Comparison of ENCODE assay signal across 1 cellular context in genomic region chr10:118958984-118959916, GRCh38.
TF ChIP-seq lines count a peak whose summit lies in the region.

No MANE protein-coding gene starts in this region.

TF ChIP-seq in WTC11, 78 proteins besides CTCF, POLR2A, EP300 and RAD21 (continued from another document):
- TF ChIP-seq E2F5 (CRISPR knock-in tag; IDR thresholded peaks at IDR 0.05) (no peak), KAT7 (CRISPR knock-in tag; IDR thresholded peaks at IDR 0.05; ENCODE audit: borderline replicate concordance) (no peak), ZNF425 (CRISPR knock-in tag; conservative IDR thresholded peaks at IDR 0.05) (no peak)
TF ChIP-seq in WTC11: peak in this region for 0.
